15 cellular contexts compared by ENCODE assay signal in the genomic region with DNA sequence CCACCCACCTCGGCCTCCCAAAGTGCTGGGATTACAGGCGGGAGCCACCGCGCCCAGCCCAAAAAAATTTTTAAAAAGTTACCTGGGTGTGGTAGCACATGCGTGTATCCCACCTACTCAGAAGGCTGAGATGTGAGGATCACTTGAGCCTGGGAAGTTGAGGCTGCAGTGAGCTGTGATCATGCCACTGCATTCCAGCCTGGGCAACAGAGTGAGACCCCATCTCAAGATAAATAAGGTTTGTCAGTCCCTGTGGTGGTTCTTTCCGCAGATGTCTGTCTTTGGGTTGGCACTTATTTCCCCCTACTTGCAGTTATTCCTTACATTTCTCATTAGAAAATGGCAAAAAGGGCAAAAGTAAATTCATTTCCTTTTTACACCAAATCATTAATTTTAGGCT. TPM values are rescaled to one million over a fixed set of nuclear protein-coding genes. Genes with fewer than 3 reads are reported as not detected.
DNase-seq lines count a peak whose midpoint lies in the region; ATAC-seq and TF ChIP-seq lines count a peak whose summit lies in the region.
"Had no signal": no experiment of that assay in that cellular context is flagged by ENCODE, and none has a peak within 500 bp of the region (broad histone marks: within the 10 kb centered on the region; RNA-seq: fewer than 3 reads in every experiment).

No MANE protein-coding gene starts in this region.

- H3K27ac ChIP-seq in iPS-20b (ENCODE audit: low read length) = no peak overlapping the region

- no peaks in the 10 kb centered on the region for H3K9me3 ChIP-seq in T-helper 17 cell (ENCODE audit: control insufficient read depth, low read length, poor library complexity, severe bottlenecking)
- H3K9me3 ChIP-seq in iPS-20b (ENCODE audit: insufficient read depth, low read depth, low read length) = no peaks in the 10 kb centered on the region
- H3K9me3 ChIP-seq: BLaER1, MG63, SK-N-SH had no signal

- H3K4me1 ChIP-seq in iPS-20b (ENCODE audit: insufficient read depth, low read length) = peaks cover 38% of the 10 kb centered on the region

- peaks cover 28% of the 10 kb centered on the region for H3K36me3 Mint-ChIP-seq in Calu3 (ENCODE audit: insufficient read depth, unreplicated experiment)
- H3K36me3 Mint-ChIP-seq in T-helper 17 cell (ENCODE audit: low read depth) = peaks cover 4% of the 10 kb centered on the region
- H3K36me3 Mint-ChIP-seq in stimulated activated effector memory CD8-positive, alpha-beta T cell treated with anti-CD3 and anti-CD28 coated beads, Interleukin-12 subunit alpha, Interleukin-12 subunit beta, amount 100 ng/mL, for 72 hours = peaks cover 65% of the 10 kb centered on the region

- ATAC-seq in T-helper 17 cell (no peak), GM21515 (IDR thresholded peaks at IDR 0.05; ENCODE audit: unreplicated experiment) (no peak)
- no peak for ATAC-seq in stimulated activated effector memory CD8-positive, alpha-beta T cell treated with anti-CD3 and anti-CD28 coated beads, Interleukin-12 subunit alpha, Interleukin-12 subunit beta, amount 100 ng/mL, for 72 hours

- H3K9me3 Mint-ChIP-seq in Calu3 (ENCODE audit: low read depth, unreplicated experiment) = no peaks in the 10 kb centered on the region
- H3K9me3 Mint-ChIP-seq in stimulated activated effector memory CD8-positive, alpha-beta T cell treated with anti-CD3 and anti-CD28 coated beads, Interleukin-12 subunit alpha, Interleukin-12 subunit beta, amount 100 ng/mL, for 72 hours = no peaks in the 10 kb centered on the region
- H3K9me3 Mint-ChIP-seq: activated CD4-positive, alpha-beta memory T cell treated with anti-CD3 and anti-CD28 coated beads for 36 hours had no signal

- H3K27me3 ChIP-seq in iPS-20b (ENCODE audit: insufficient read depth, low read length) = no peaks in the 10 kb centered on the region
- H3K27me3 ChIP-seq: BLaER1, MG63 had no signal

- no peak for TF ChIP-seq CTCF in Calu3 (IDR thresholded peaks at IDR 0.05; ENCODE audit: unreplicated experiment)

- H3K27ac Mint-ChIP-seq in Calu3 (ENCODE audit: unreplicated experiment) (peak overlapping the region; percentile 81), T-helper 17 cell (peak overlapping the region; percentile 63)
- H3K27ac Mint-ChIP-seq in stimulated activated effector memory CD8-positive, alpha-beta T cell treated with anti-CD3 and anti-CD28 coated beads, Interleukin-12 subunit alpha, Interleukin-12 subunit beta, amount 100 ng/mL, for 72 hours = peak overlapping the region; percentile 87
- H3K27ac Mint-ChIP-seq: activated CD4-positive, alpha-beta memory T cell treated with anti-CD3 and anti-CD28 coated beads for 36 hours had no signal

- 0 out of 2 replicates have a peak overlapping the region, but pooled peaks have one; percentile 2 for H3K4me3 ChIP-seq in iPS-20b (ENCODE audit: low read length)
- H3K4me3 ChIP-seq: BLaER1, MG63 had no signal

- no peaks in the 10 kb centered on the region for H3K27me3 Mint-ChIP-seq in Calu3 (ENCODE audit: unreplicated experiment)
- no peaks in the 10 kb centered on the region for H3K27me3 Mint-ChIP-seq in T-helper 17 cell
- H3K27me3 Mint-ChIP-seq: activated CD4-positive, alpha-beta memory T cell treated with anti-CD3 and anti-CD28 coated beads for 36 hours had no signal

- intact Hi-C loops in Calu3 (cut with micrococcal nuclease; ENCODE audit: unreplicated experiment) = no loop called here

- no TSS peak for BruUV-seq in Calu3 (replicated peaks; lab: Mats Ljungman, UMichigan)

- H3K4me1 Mint-ChIP-seq in Calu3 (ENCODE audit: low read depth, unreplicated experiment) = peaks cover 48% of the 10 kb centered on the region
- H3K4me1 Mint-ChIP-seq in T-helper 17 cell = peaks cover 57% of the 10 kb centered on the region
- H3K4me1 Mint-ChIP-seq in stimulated activated effector memory CD8-positive, alpha-beta T cell treated with anti-CD3 and anti-CD28 coated beads, Interleukin-12 subunit alpha, Interleukin-12 subunit beta, amount 100 ng/mL, for 72 hours = peaks cover 74% of the 10 kb centered on the region

- CTCF ChIA-PET in Calu3 (lab: Charles Lee) = interaction anchor here (1.7 to 2.9 kb wide), 2 partner anchors 42 to 99 kb away, joined by 4 to 10 read pairs; no protein-coding TSS in a partner anchor

- peaks cover 9% of the 10 kb centered on the region; the same call in 1 of the 2 replicates for H3K36me3 ChIP-seq in iPS-20b (ENCODE audit: insufficient read depth, low read depth, low read length)

- peak overlapping the region; percentile 18 for H3K4me3 Mint-ChIP-seq in Calu3 (ENCODE audit: low read depth, unreplicated experiment)
- no peak overlapping the region for H3K4me3 Mint-ChIP-seq in T-helper 17 cell
- no peak overlapping the region for H3K4me3 Mint-ChIP-seq in stimulated activated effector memory CD8-positive, alpha-beta T cell treated with anti-CD3 and anti-CD28 coated beads, Interleukin-12 subunit alpha, Interleukin-12 subunit beta, amount 100 ng/mL, for 72 hours
- H3K4me3 Mint-ChIP-seq: activated CD4-positive, alpha-beta memory T cell treated with anti-CD3 and anti-CD28 coated beads for 36 hours had no signal

- DNase-seq in Calu3 = no peak
- no peak for DNase-seq in T-helper 17 cell
- no peak for DNase-seq in stimulated activated effector memory CD8-positive, alpha-beta T cell treated with anti-CD3 and anti-CD28 coated beads, Interleukin-12 subunit alpha, Interleukin-12 subunit beta, amount 100 ng/mL, for 72 hours (ENCODE audit: low spot score in 2 of 2)
- DNase-seq in NCI-H2081 (lab: John Stamatoyannopoulos, UW) = no peak
- no peak for DNase-seq in DMS53 treated with DMSO at 0.1 percent for 48 hours (lab: John Stamatoyannopoulos, UW; ENCODE audit: unreplicated experiment)
- DNase-seq: activated CD4-positive, alpha-beta memory T cell treated with anti-CD3 and anti-CD28 coated beads for 36 hours; erythroblast; GOT3; kidney glomerular epithelial cell; MG63; NCI-H187 treated with DMSO at 0.1 percent for 48 hours; SK-N-SH had no signal

- H3K9ac ChIP-seq in iPS-20b (ENCODE audit: low read depth, low read length) = peak overlapping the region; percentile 54; the same call in 1 of the 2 replicates
- H3K9ac ChIP-seq: SK-N-SH had no signal

RNA-seq across cellular contexts. Expression of gene MARK2, which starts 8.0 kb away (rescaled TPM):
- total RNA-seq in Calu3 (2022) (63.1 and 71.2 TPM in 2 replicates), T-helper 17 cell (10 to 100 TPM; 44.6 to 53.5 TPM)

RNA-seq across cellular contexts. Expression of gene SPINDOC, which starts 33.6 kb away (rescaled TPM):
- total RNA-seq in Calu3 (2022) (47.1 and 53.8 TPM in 2 replicates), T-helper 17 cell (1 to 10 TPM; 8.5 to 9.4 TPM)
